ENCODE assay signal across 12 cellular contexts in genomic region chr17:40106760-40107265, GRCh38. TPM values are rescaled to one million over a fixed set of nuclear protein-coding genes. Genes with fewer than 3 reads are reported as not detected.
A peak's percentile ranks its signal among the peaks of the same experiment; 100 is the strongest.
DNase-seq lines count a peak whose midpoint lies in the region; ATAC-seq and TF ChIP-seq lines count a peak whose summit lies in the region.
"Had no signal": no experiment of that assay in that cellular context is flagged by ENCODE, and none has a peak within 500 bp of the region (broad histone marks: within the 10 kb centered on the region; RNA-seq: fewer than 3 reads in every experiment).

No MANE protein-coding gene starts in this region.

- H3K27me3 ChIP-seq in left ventricle myocardium inferior (ENCODE audit: low read depth) (no peaks in the 10 kb centered on the region), esophagus squamous epithelium (no peaks in the 10 kb centered on the region), neural progenitor cell (no peaks in the 10 kb centered on the region)

- peak overlapping the region; percentile 50 for H3K4me3 Mint-ChIP-seq in neural progenitor cell
- H3K4me3 Mint-ChIP-seq: T-helper 1 cell treated with Interleukin-12 subunit alpha and Interleukin-12 subunit beta and Interleukin-4 antibody, amounts not matched to agents 30 μg/mL and 1 μg/mL, for 36 hours had no signal

- H3K36me3 ChIP-seq in left ventricle myocardium inferior (no peaks in the 10 kb centered on the region), esophagus squamous epithelium (no peaks in the 10 kb centered on the region), neural progenitor cell (no peaks in the 10 kb centered on the region), urinary bladder (ENCODE audit: insufficient read depth) (no peaks in the 10 kb centered on the region)
- H3K36me3 ChIP-seq: HAP-1 had no signal

- DNase-seq in left ventricle myocardium inferior (peak; percentile 33), cardiac septum (ENCODE audit: low spot score) (no peak), esophagus squamous epithelium (lab: John Stamatoyannopoulos, UW) (no peak), neural progenitor cell (ENCODE audit: low spot score) (peak; percentile 44), 8988T (no peak), hepatic stellate cell (ENCODE audit: low spot score) (no peak)
- DNase-seq: NCI-H2227 treated with DMSO at 0.1 percent for 48 hours had no signal

- peaks cover 42% of the 10 kb centered on the region for H3F3A ChIP-seq in neural progenitor cell (ENCODE audit: low read depth)

- H3K4me1 Mint-ChIP-seq in neural progenitor cell = peaks cover 76% of the 10 kb centered on the region

- H3K27ac Mint-ChIP-seq in neural progenitor cell = peak overlapping the region; percentile 96

- no peak for TF ChIP-seq CTCF in left ventricle myocardium inferior (IDR thresholded peaks at IDR 0.05; ENCODE audit: borderline replicate concordance)
- no peak for TF ChIP-seq CTCF in esophagus squamous epithelium (IDR thresholded peaks at IDR 0.05)
- no peak for TF ChIP-seq CTCF in neural progenitor cell (IDR thresholded peaks at IDR 0.05)

- H3K4me3 ChIP-seq in left ventricle myocardium inferior = peak overlapping the region; percentile 26
- no peak overlapping the region for H3K4me3 ChIP-seq in esophagus squamous epithelium
- H3K4me3 ChIP-seq in neural progenitor cell = no peak overlapping the region
- H3K4me3 ChIP-seq in urinary bladder (ENCODE audit: low read depth, low read length) = no peak overlapping the region
- H3K4me3 ChIP-seq: HAP-1 had no signal

- H3K27ac ChIP-seq in left ventricle myocardium inferior (replicated peaks) (peak overlapping the region; percentile 100), esophagus squamous epithelium (peak overlapping the region; percentile 86 to 100 (median 98)), neural progenitor cell (no peak overlapping the region), urinary bladder (ENCODE audit: low read depth) (peak overlapping the region; percentile 85)

- no peaks in the 10 kb centered on the region for H3K9me3 ChIP-seq in left ventricle myocardium inferior (replicated peaks)
- H3K9me3 ChIP-seq in esophagus squamous epithelium = no peaks in the 10 kb centered on the region
- no peaks in the 10 kb centered on the region for H3K9me3 ChIP-seq in neural progenitor cell (ENCODE audit: low read depth)
- H3K9me3 ChIP-seq: HAP-1 had no signal

- peak overlapping the region; percentile 33 for H3K4me2 ChIP-seq in neural progenitor cell

- no peak for TF ChIP-seq POLR2A in esophagus squamous epithelium (IDR thresholded peaks at IDR 0.05)

- no peaks in the 10 kb centered on the region for H3K36me3 Mint-ChIP-seq in neural progenitor cell

- H2AFZ ChIP-seq in neural progenitor cell (replicated peaks) = peak overlapping the region; percentile 77

- H3K27me3 Mint-ChIP-seq in neural progenitor cell (ENCODE audit: insufficient read depth, low read depth) = peaks cover 14% of the 10 kb centered on the region

- WGBS in esophagus squamous epithelium, 2 donors = 63% methylated on average over 9 to 10 of the region's 12 CpGs
- WGBS in urinary bladder = 18% methylated on average over 12 of the region's 12 CpGs

- H3K4me1 ChIP-seq in left ventricle myocardium inferior (peaks cover 100% of the 10 kb centered on the region), esophagus squamous epithelium (peaks cover 82 to 100% (median 98%) of the 10 kb centered on the region in 3 donors), neural progenitor cell (peaks cover 43% of the 10 kb centered on the region), urinary bladder (ENCODE audit: insufficient read depth) (peaks cover 2% of the 10 kb centered on the region)

- no peak overlapping the region for H3K9ac ChIP-seq in neural progenitor cell

- no peaks in the 10 kb centered on the region for H3K79me2 ChIP-seq in neural progenitor cell (ENCODE audit: low read depth)

- intact Hi-C loops in left ventricle myocardium inferior (cut with micrococcal nuclease) (no loop called here), cardiac septum (cut with DNase I) (no loop called here), esophagus squamous epithelium (cut with DNase I) (no loop called here)

- H3K9me3 Mint-ChIP-seq in neural progenitor cell = no peaks in the 10 kb centered on the region
- H3K9me3 Mint-ChIP-seq: activated naive CD4-positive, alpha-beta T cell treated with anti-CD3 and anti-CD28 coated beads, Interleukin-2, amount 50 U/mL, for 72 hours; T-helper 1 cell treated with Interleukin-12 subunit alpha and Interleukin-12 subunit beta and Interleukin-4 antibody, amounts not matched to agents 30 μg/mL and 1 μg/mL, for 36 hours had no signal

- ATAC-seq in GM18867 (IDR thresholded peaks at IDR 0.05; ENCODE audit: unreplicated experiment) = no peak

- no peaks in the 10 kb centered on the region for H4K20me1 ChIP-seq in neural progenitor cell (ENCODE audit: low read depth)

RNA-seq across cellular contexts. Expression of gene NR1D1, which starts 6.4 kb away (rescaled TPM):
- 19.1 TPM for total RNA-seq in left ventricle myocardium inferior
- 25.8 TPM for total RNA-seq in cardiac septum
- total RNA-seq in esophagus squamous epithelium = 10 to 100 TPM in 1 of 4 donors, 1 to 10 TPM in 3; 3.8 to 16.4 (median 5.4) TPM
- 0.24 and 0.87 TPM in 2 replicates for total RNA-seq in neural progenitor cell (ENCODE audit: low replicate concordance)
- total RNA-seq in urinary bladder = 2.0 TPM
- 18.1 TPM for polyA plus RNA-seq in urinary bladder

RNA-seq across cellular contexts. Expression of gene MSL1, which starts 15.0 kb away (rescaled TPM):
- total RNA-seq in left ventricle myocardium inferior (39.8 TPM), cardiac septum (53.7 TPM), esophagus squamous epithelium (10 to 100 TPM; 41.5 to 59.9 (median 51.5) TPM), neural progenitor cell (ENCODE audit: low replicate concordance) (144 and 190 TPM in 2 replicates), urinary bladder (81.3 TPM)
- polyA plus RNA-seq in urinary bladder = 70.9 TPM

RNA-seq across cellular contexts. Expression of gene CASC3, which starts 33.5 kb away (rescaled TPM):
- total RNA-seq in left ventricle myocardium inferior = 44.0 TPM
- 54.8 TPM for total RNA-seq in cardiac septum
- 10 to 100 TPM; 23.7 to 62.6 (median 27.8) TPM for total RNA-seq in esophagus squamous epithelium
- 64.0 and 68.9 TPM in 2 replicates for total RNA-seq in neural progenitor cell (ENCODE audit: low replicate concordance)
- total RNA-seq in urinary bladder = 45.4 TPM
- polyA plus RNA-seq in urinary bladder = 64.2 TPM

RNA-seq across cellular contexts. Expression of gene THRA, which starts 44.0 kb away (rescaled TPM):
- total RNA-seq in left ventricle myocardium inferior (78.3 TPM), cardiac septum (66.8 TPM), esophagus squamous epithelium (10 to 100 TPM in 2 of 4 donors, 1 to 10 TPM in 2; 4.2 to 27.1 (median 13.4) TPM), neural progenitor cell (ENCODE audit: low replicate concordance) (14.5 and 20.8 TPM in 2 replicates), urinary bladder (35.5 TPM)
- 76.3 TPM for polyA plus RNA-seq in urinary bladder

RNA-seq across cellular contexts. Expression of gene MED24, which starts 52.6 kb away (rescaled TPM):
- total RNA-seq in left ventricle myocardium inferior (58.2 TPM), cardiac septum (56.4 TPM), esophagus squamous epithelium (10 to 100 TPM; 44.2 to 56.1 (median 49.0) TPM), neural progenitor cell (ENCODE audit: low replicate concordance) (64.3 and 109 TPM in 2 replicates), urinary bladder (45.8 TPM)
- polyA plus RNA-seq in urinary bladder = 52.4 TPM

Comparison
In these comparisons a context has a peak if more than half of its experiments do, and no peak if none do; other contexts are left out.
1. DNase-seq: peak in left ventricle myocardium inferior (single experiment) and neural progenitor cell (single experiment); none in cardiac septum (single experiment), esophagus squamous epithelium (single experiment), 8988T (single experiment) and hepatic stellate cell (single experiment).